In genomic region chr1:149899460-149900284, GRCh38 we compare ENCODE assay signal across 8 cellular contexts. TPM values are rescaled to one million over a fixed set of nuclear protein-coding genes. Genes with fewer than 3 reads are reported as not detected.
DNase-seq lines count a peak whose midpoint lies in the region; ATAC-seq and TF ChIP-seq lines count a peak whose summit lies in the region.

TSS of gene BOLA1 (plus strand) at chr1:149899568. CDS start at chr1:149900060, 492 bp downstream.

- no peaks in the 10 kb centered on the region for H4K20me1 ChIP-seq in OCI-LY7 (ENCODE audit: insufficient read depth, low read length)

- H3K4me3 ChIP-seq in HUES6 (ENCODE audit: low read depth, low read length) = peak within 1 kb of the TSS; percentile 68
- peak within 1 kb of the TSS; percentile 70 for H3K4me3 ChIP-seq in OCI-LY7 (ENCODE audit: low read depth, low read length, poor library complexity, severe bottlenecking)
- peak within 1 kb of the TSS; percentile 72 for H3K4me3 ChIP-seq in epithelial cell of esophagus (ENCODE audit: low read length)
- peak within 1 kb of the TSS; percentile 58 for H3K4me3 ChIP-seq in mononuclear cell (ENCODE audit: low read length)

- POLR2A ChIA-PET in OCI-LY7 (lab: Charles Lee) = no interaction called here

- peak within 1 kb of the TSS; percentile 97 for H2AFZ ChIP-seq in OCI-LY7 (ENCODE audit: low read length)

- peak; percentile 94 for ATAC-seq in GM21381 (IDR thresholded peaks at IDR 0.05; ENCODE audit: unreplicated experiment)

- no peak for TF ChIP-seq CTCF in OCI-LY7 (conservative IDR thresholded peaks at IDR 0.05; ENCODE audit: low read length)
- no peak for TF ChIP-seq CTCF in epithelial cell of esophagus (IDR thresholded peaks at IDR 0.05; ENCODE audit: insufficient read depth, low read depth, low read length, missing control alignments)

- peak; percentile 96 for DNase-seq in COLO668 (lab: John Stamatoyannopoulos, UW; ENCODE audit: unreplicated experiment)
- DNase-seq in OCI-LY7 (ENCODE audit: low spot score) = peak; percentile 85
- DNase-seq in activated T-cell treated with anti-CD3 and anti-CD28 coated beads for 48 hours (ENCODE audit: low read depth) = peak; percentile 77
- peak; percentile 93 for DNase-seq in epithelial cell of esophagus (ENCODE audit: low read depth)
- peak; percentile 53 to 62 for DNase-seq in stimulated activated CD8-positive, alpha-beta memory T cell treated with anti-CD3 and anti-CD28 coated beads, Interleukin-4, amount 100 ng/mL, for 1 hour (ENCODE audit: low read depth in 2 of 2, low spot score in 1 of 2)

- CTCF ChIA-PET in OCI-LY7 (lab: Charles Lee; ENCODE audit: unreplicated experiment) = no interaction called here

- H3K27me3 ChIP-seq in HUES6 (ENCODE audit: control insufficient read depth, insufficient read depth, low read length) (no peaks in the 10 kb centered on the region), mononuclear cell (ENCODE audit: insufficient read depth, low read length) (no peaks in the 10 kb centered on the region)

- H3K9ac ChIP-seq in HUES6 (ENCODE audit: low read length) = peak within 1 kb of the TSS; percentile 65

- peaks cover 4% of the 10 kb centered on the region for H3K4me1 ChIP-seq in HUES6 (ENCODE audit: control insufficient read depth, insufficient read depth, low read length)
- peaks cover 8% of the 10 kb centered on the region for H3K4me1 ChIP-seq in OCI-LY7 (ENCODE audit: insufficient read depth, low read length, poor library complexity, severe bottlenecking)
- peaks cover 8% of the 10 kb centered on the region for H3K4me1 ChIP-seq in mononuclear cell (ENCODE audit: insufficient read depth, low read length)

- intact Hi-C loops in OCI-LY7 (cut with micrococcal nuclease; ENCODE audit: unreplicated experiment) = no loop called here

- H3K9me3 ChIP-seq in HUES6 (ENCODE audit: control insufficient read depth, insufficient read depth, low read depth, low read length) (peaks cover 5% of the 10 kb centered on the region; the same call in 1 of the 2 replicates), OCI-LY7 (ENCODE audit: low read length) (no peaks in the 10 kb centered on the region; the same call in 1 of the 2 replicates), mononuclear cell (ENCODE audit: low read depth, low read length) (no peaks in the 10 kb centered on the region)

- no peaks in the 10 kb centered on the region for H3K79me2 ChIP-seq in OCI-LY7 (ENCODE audit: insufficient read depth, low read depth, low read length)

- H3K27ac ChIP-seq in HUES6 (ENCODE audit: low read depth, low read length) (peak within 1 kb of the TSS; percentile 53; the same call in 1 of the 2 replicates), OCI-LY7 (ENCODE audit: low read depth, low read length, poor library complexity, severe bottlenecking) (no peak within 1 kb of the TSS)

- H3K4me2 ChIP-seq in OCI-LY7 (ENCODE audit: low read length) = peak within 1 kb of the TSS; percentile 82

- BruUV-seq in OCI-LY7 (replicated peaks; lab: Mats Ljungman, UMichigan) = no TSS peak

- H3K9me2 ChIP-seq in OCI-LY7 (ENCODE audit: insufficient read depth, low read length) = no peaks in the 10 kb centered on the region

- peaks cover 6% of the 10 kb centered on the region for H3K36me3 ChIP-seq in HUES6 (ENCODE audit: control insufficient read depth, insufficient read depth, low read length)
- no peaks in the 10 kb centered on the region for H3K36me3 ChIP-seq in OCI-LY7 (ENCODE audit: insufficient read depth, low read length)

RNA-seq across cellular contexts. Expression of gene BOLA1, which starts in this region (rescaled TPM):
- total RNA-seq in OCI-LY7 (2014; rRNA removed; shearing (Covaris generic)) = 9.4 and 9.6 TPM in 2 replicates
- total RNA-seq in OCI-LY7 (2022) (9.4 and 10.2 TPM in 2 replicates), mononuclear cell (4.0 TPM)
